Comparison of ENCODE assay signal across 22 cellular contexts in the genomic region with DNA sequence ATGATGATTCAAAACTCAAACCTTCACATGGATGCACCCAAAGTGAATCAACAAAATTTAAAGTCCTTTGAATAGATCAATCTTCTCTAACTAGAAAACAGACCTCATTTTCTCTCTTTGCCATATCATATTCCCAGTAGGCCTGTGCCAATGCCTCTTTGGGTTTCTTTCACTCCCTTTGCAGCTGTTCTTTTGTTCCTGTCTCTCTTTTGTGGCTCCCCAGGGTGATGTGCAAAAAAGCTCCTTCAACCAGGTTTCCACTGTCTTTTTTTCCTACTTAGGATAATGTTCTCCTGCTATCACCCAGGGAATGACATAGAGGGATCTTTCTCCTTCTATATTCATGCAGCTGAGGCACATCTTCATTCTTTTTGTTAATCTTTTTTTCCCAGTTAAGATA. TPM values are rescaled to one million over a fixed set of nuclear protein-coding genes. Genes with fewer than 3 reads are reported as not detected.
A peak's percentile ranks its signal among the peaks of the same experiment; 100 is the strongest.
DNase-seq lines count a peak whose midpoint lies in the region; ATAC-seq and TF ChIP-seq lines count a peak whose summit lies in the region.
"Had no signal": no experiment of that assay in that cellular context is flagged by ENCODE, and none has a peak within 500 bp of the region (broad histone marks: within the 10 kb centered on the region; RNA-seq: fewer than 3 reads in every experiment).

No MANE protein-coding gene starts in this region.

- H3K27me3 Mint-ChIP-seq in naive B cell, result no peaks in the 10 kb centered on the region
- H3K27me3 Mint-ChIP-seq in endothelial cell (ENCODE audit: unreplicated experiment), result peaks cover 3% of the 10 kb centered on the region
- no peaks in the 10 kb centered on the region for H3K27me3 Mint-ChIP-seq in CD4-positive, alpha-beta T cell
- H3K27me3 Mint-ChIP-seq: activated CD4-positive, alpha-beta T cell treated with anti-CD3 and anti-CD28 coated beads, Interleukin-2, amount 10 ng/mL, durations not matched to agents 24 days and 14 days; activated CD8-positive, alpha-beta memory T cell treated with anti-CD3 and anti-CD28 coated beads, Interleukin-2, amount 10 ng/mL, durations not matched to agents 7 days and 5 days; activated T-helper 17 cell treated with anti-CD3 and anti-CD28 coated beads, Interleukin-2, amount 50 U/mL, for 72 hours; T-helper 17 cell had no signal

- peaks cover 0 to under 1% (median 0%) of the 10 kb centered on the region in 11 experiments; a peak in 2 of 22 replicates for H4K20me1 ChIP-seq in BLaER1 treated with 17β-estradiol and CSF1 and Interleukin-3, amounts not matched to agents 10 nM and 100 nM

- H3K4me3 Mint-ChIP-seq in naive B cell (peak overlapping the region in 4 of 8 donors; percentile 0 to 30 (median 5)), endothelial cell (ENCODE audit: unreplicated experiment) (no peak overlapping the region)
- H3K4me3 Mint-ChIP-seq in CD4-positive, alpha-beta T cell, result no peak overlapping the region
- H3K4me3 Mint-ChIP-seq: activated CD4-positive, alpha-beta T cell treated with anti-CD3 and anti-CD28 coated beads, Interleukin-2, amount 10 ng/mL, durations not matched to agents 24 days and 14 days; activated CD8-positive, alpha-beta memory T cell treated with anti-CD3 and anti-CD28 coated beads, Interleukin-2, amount 10 ng/mL, durations not matched to agents 7 days and 5 days; activated T-helper 17 cell treated with anti-CD3 and anti-CD28 coated beads, Interleukin-2, amount 50 U/mL, for 72 hours; mesothelial cell of epicardium; T-helper 17 cell had no signal

- ATAC-seq in naive B cell (ENCODE audit: low read depth in 2 of 2) (no peak), HG02610 (IDR thresholded peaks at IDR 0.05; ENCODE audit: unreplicated experiment) (no peak)
- no peak for ATAC-seq in CD4-positive, alpha-beta T cell (ENCODE audit: poor library complexity)
- ATAC-seq: activated CD8-positive, alpha-beta memory T cell treated with anti-CD3 and anti-CD28 coated beads, Interleukin-2, amount 10 ng/mL, durations not matched to agents 7 days and 5 days; activated T-helper 17 cell treated with anti-CD3 and anti-CD28 coated beads, Interleukin-2, amount 50 U/mL, for 72 hours; left lung; T-helper 17 cell had no signal

- H3K4me1 Mint-ChIP-seq in naive B cell, result peaks cover 65 to 88% (median 84%) of the 10 kb centered on the region in 3 donors
- peaks cover 35% of the 10 kb centered on the region for H3K4me1 Mint-ChIP-seq in endothelial cell (ENCODE audit: unreplicated experiment)
- H3K4me1 Mint-ChIP-seq in CD4-positive, alpha-beta T cell (ENCODE audit: low read depth), result peaks cover 43% of the 10 kb centered on the region

- no peak overlapping the region for H3K4me3 ChIP-seq in BLaER1 treated with 17β-estradiol and CSF1 and Interleukin-3, amounts not matched to agents 10 nM and 100 nM
- no peak overlapping the region for H3K4me3 ChIP-seq in HUES48 (ENCODE audit: low read depth, low read length)
- H3K4me3 ChIP-seq: heart right ventricle, left lung, prostate gland, suprapubic skin had no signal

- intact Hi-C loops in CD4-positive, alpha-beta T cell (cut with DNase I, micrococcal nuclease), result no loop called here

- CTCF ChIA-PET in CD4-positive, alpha-beta T cell (lab: Charles Lee), result interaction anchor here (0.7 to 1.3 kb wide), 2 partner anchors 9 to 25 kb away, joined by 3 read pairs; no protein-coding TSS in a partner anchor

- DNase-seq in NCI-H69 (lab: John Stamatoyannopoulos, UW) (peak; percentile 86), naive B cell (no peak), endothelial cell (ENCODE audit: low spot score) (no peak)
- DNase-seq in activated naive CD4-positive, alpha-beta T cell (lab: John Stamatoyannopoulos, UW), result no peak
- no peak for DNase-seq in CD4-positive, alpha-beta T cell
- DNase-seq: activated CD4-positive, alpha-beta T cell treated with anti-CD3 and anti-CD28 coated beads, Interleukin-2, amount 10 ng/mL, durations not matched to agents 24 days and 14 days; activated CD8-positive, alpha-beta memory T cell treated with anti-CD3 and anti-CD28 coated beads, Interleukin-2, amount 10 ng/mL, durations not matched to agents 7 days and 5 days; Caco-2; foreskin fibroblast; heart right ventricle; left lung; NCI-H1436; NCI-H446 treated with DMSO at 0.1 percent for 48 hours; T-helper 17 cell had no signal

- H3K4me1 ChIP-seq in BLaER1 treated with 17β-estradiol and CSF1 and Interleukin-3, amounts not matched to agents 10 nM and 100 nM, result peaks cover 43 to 92% (median 83%) of the 10 kb centered on the region in 10 experiments
- H3K4me1 ChIP-seq in HUES48 (ENCODE audit: control insufficient read depth, insufficient read depth, low read length), result peaks cover 23% of the 10 kb centered on the region
- H3K4me1 ChIP-seq: Caco-2, prostate gland had no signal

- H3K36me3 Mint-ChIP-seq in naive B cell (no peaks in the 10 kb centered on the region), endothelial cell (ENCODE audit: low read depth, unreplicated experiment) (peaks cover 6% of the 10 kb centered on the region)
- H3K36me3 Mint-ChIP-seq in CD4-positive, alpha-beta T cell (ENCODE audit: low read depth), result no peaks in the 10 kb centered on the region
- H3K36me3 Mint-ChIP-seq: activated CD8-positive, alpha-beta memory T cell treated with anti-CD3 and anti-CD28 coated beads, Interleukin-2, amount 10 ng/mL, durations not matched to agents 7 days and 5 days; mesothelial cell of epicardium had no signal

- H3K4me2 ChIP-seq in BLaER1 treated with 17β-estradiol and CSF1 and Interleukin-3, amounts not matched to agents 10 nM and 100 nM, result peak overlapping the region in 10 of 11 experiments; percentile 19 to 92 (median 81); a peak in 19 of 22 replicates

- H3K9me3 Mint-ChIP-seq in naive B cell (no peaks in the 10 kb centered on the region), endothelial cell (ENCODE audit: unreplicated experiment) (no peaks in the 10 kb centered on the region)
- no peaks in the 10 kb centered on the region for H3K9me3 Mint-ChIP-seq in CD4-positive, alpha-beta T cell
- H3K9me3 Mint-ChIP-seq: activated CD4-positive, alpha-beta T cell treated with anti-CD3 and anti-CD28 coated beads, Interleukin-2, amount 10 ng/mL, durations not matched to agents 24 days and 14 days; activated T-helper 17 cell treated with anti-CD3 and anti-CD28 coated beads, Interleukin-2, amount 50 U/mL, for 72 hours; mesothelial cell of epicardium had no signal

- peak overlapping the region in 8 of 11 experiments; percentile 55 to 95 (median 78); a peak in 16 of 22 replicates for H3K27ac ChIP-seq in BLaER1 treated with 17β-estradiol and CSF1 and Interleukin-3, amounts not matched to agents 10 nM and 100 nM
- peak overlapping the region; percentile 3 for H3K27ac ChIP-seq in HUES48 (ENCODE audit: low read depth, low read length)
- no peak overlapping the region for H3K27ac ChIP-seq in CD4-positive, alpha-beta T cell (ENCODE audit: low read depth, low read length)
- H3K27ac ChIP-seq: HL-60, left lung, prostate gland, suprapubic skin had no signal

- POLR2A ChIA-PET in CD4-positive, alpha-beta T cell (lab: Charles Lee), result no interaction called here

- peaks cover 0 to 3% (median 0%) of the 10 kb centered on the region in 11 experiments; a peak in 3 of 22 replicates for H3K9me3 ChIP-seq in BLaER1 treated with 17β-estradiol and CSF1 and Interleukin-3, amounts not matched to agents 10 nM and 100 nM (replicated peaks in 1 of 11)
- H3K9me3 ChIP-seq in HUES48 (ENCODE audit: control insufficient read depth, insufficient read depth, low read length), result no peaks in the 10 kb centered on the region
- no peaks in the 10 kb centered on the region for H3K9me3 ChIP-seq in CD4-positive, alpha-beta T cell (ENCODE audit: control insufficient read depth, low read length)
- H3K9me3 ChIP-seq: Caco-2, heart right ventricle, left lung, prostate gland, suprapubic skin had no signal

- H3K9ac ChIP-seq in BLaER1 treated with 17β-estradiol and CSF1 and Interleukin-3, amounts not matched to agents 10 nM and 100 nM, result peak overlapping the region in 5 of 11 experiments; percentile 6 to 60 (median 26); a peak in 10 of 22 replicates
- H3K9ac ChIP-seq in HUES48 (ENCODE audit: low read depth, low read length), result no peak overlapping the region

- H3K36me3 ChIP-seq in BLaER1 treated with 17β-estradiol and CSF1 and Interleukin-3, amounts not matched to agents 10 nM and 100 nM, result peaks cover 0 to 33% (median 13%) of the 10 kb centered on the region in 11 experiments; a peak in 13 of 22 replicates
- H3K36me3 ChIP-seq in HUES48 (ENCODE audit: control insufficient read depth, insufficient read depth, low read length), result no peaks in the 10 kb centered on the region
- H3K36me3 ChIP-seq: heart right ventricle, left lung, prostate gland, suprapubic skin had no signal

- no peak for TF ChIP-seq CTCF in endothelial cell (IDR thresholded peaks at IDR 0.05; ENCODE audit: unreplicated experiment)
- TF ChIP-seq CTCF in CD4-positive, alpha-beta T cell (IDR thresholded peaks at IDR 0.05), result no peak

- H3K27ac Mint-ChIP-seq in naive B cell, result peak overlapping the region; percentile 67 to 96 (median 92)
- H3K27ac Mint-ChIP-seq in endothelial cell (ENCODE audit: unreplicated experiment), result no peak overlapping the region
- H3K27ac Mint-ChIP-seq in CD4-positive, alpha-beta T cell, result no peak overlapping the region
- H3K27ac Mint-ChIP-seq: activated CD4-positive, alpha-beta T cell treated with anti-CD3 and anti-CD28 coated beads, Interleukin-2, amount 10 ng/mL, durations not matched to agents 24 days and 14 days; activated CD8-positive, alpha-beta memory T cell treated with anti-CD3 and anti-CD28 coated beads, Interleukin-2, amount 10 ng/mL, durations not matched to agents 7 days and 5 days; mesothelial cell of epicardium; T-helper 17 cell had no signal

- H3K27me3 ChIP-seq in BLaER1 treated with 17β-estradiol and CSF1 and Interleukin-3, amounts not matched to agents 10 nM and 100 nM, result no peaks in the 10 kb centered on the region
- no peaks in the 10 kb centered on the region for H3K27me3 ChIP-seq in HUES48 (ENCODE audit: control insufficient read depth, insufficient read depth, low read length)
- H3K27me3 ChIP-seq in CD4-positive, alpha-beta T cell (ENCODE audit: control insufficient read depth, insufficient read depth, low read length), result no peaks in the 10 kb centered on the region
- H3K27me3 ChIP-seq: heart right ventricle, left lung, suprapubic skin had no signal

RNA-seq across cellular contexts. Expression of gene MARCHF3, which starts 54.6 kb away (rescaled TPM):
- 10 to 100 TPM; 63.4 to 81.0 (median 71.7) TPM for polyA plus RNA-seq in naive B cell (ENCODE audit: low read depth in 6 of 6)
- total RNA-seq in endothelial cell (ENCODE audit: unreplicated experiment), result 47.9 TPM
- 1 to 10 TPM; 5.2 to 6.2 TPM for total RNA-seq in CD4-positive, alpha-beta T cell

Comparison
In these comparisons a context has a peak if more than half of its experiments do, and no peak if none do; other contexts are left out.
1. H3K27ac Mint-ChIP-seq: peak in naive B cell (6 of 6); none in endothelial cell (single experiment) and CD4-positive, alpha-beta T cell (single experiment).